Comparison of ENCODE assay signal across 28 cellular contexts in genomic region chr1:110719908-110720307, GRCh38. TPM values are rescaled to one million over a fixed set of nuclear protein-coding genes. Genes with fewer than 3 reads are reported as not detected.
"Had no signal": no experiment of that assay in that cellular context is flagged by ENCODE, and none has a peak within 500 bp of the region (broad histone marks: within the 10 kb centered on the region; RNA-seq: fewer than 3 reads in every experiment).

No MANE protein-coding gene starts in this region.

- H3K36me3 ChIP-seq: neutrophil, ovary, stomach, thoracic aorta, thyroid gland, transverse colon, vagina had no signal

- ATAC-seq: naive thymus-derived CD8-positive, alpha-beta T cell; natural killer cell treated with Interleukin-12 subunit alpha and Interleukin-12 subunit beta and Interleukin-15 and Interleukin-18, amount 100 ng/mL, for 72 hours; right cardiac atrium; sciatic nerve; stimulated activated effector memory CD8-positive, alpha-beta T cell treated with anti-CD3 and anti-CD28 coated beads, Interleukin-12 subunit alpha, Interleukin-12 subunit beta, amount 100 ng/mL, for 72 hours; stimulated activated naive B cell treated with anti-CD40 and anti-IgM and Interleukin-4, amounts not matched to agents 10 μg/mL and 1 μg/mL and 100 μg/mL, for 72 hours had no signal

- H3K27me3 ChIP-seq: ovary, thyroid gland, transverse colon, vagina had no signal

- H3K79me2 ChIP-seq: parathyroid adenoma had no signal

- H3K9me3 ChIP-seq: neutrophil, ovary, stomach, thoracic aorta, thyroid gland, transverse colon, vagina had no signal

- H3K4me1 ChIP-seq: parathyroid adenoma, stomach, thyroid gland, transverse colon, vagina had no signal

- H3K9ac ChIP-seq: parathyroid adenoma had no signal

- FAIRE-seq: urothelium cell line had no signal

- H3K4me3 ChIP-seq: ovary, skin epidermis, stomach, thoracic aorta, thyroid gland, transverse colon, vagina had no signal

- H2AFZ ChIP-seq: parathyroid adenoma had no signal

- H3K27ac ChIP-seq: neutrophil, ovary, parathyroid adenoma, skin epidermis, stomach, thoracic aorta, thyroid gland, transverse colon, vagina had no signal

- DNase-seq: naive B cell; naive thymus-derived CD8-positive, alpha-beta T cell; nephron progenitor cell; nucleus accumbens; ovary; posterior cingulate gyrus; right cardiac atrium; stimulated activated CD4-positive, alpha-beta T cell treated with anti-CD3 and anti-CD28 coated beads, Interleukin-15, amount 100 ng/mL, for 24 hours; stimulated activated CD4-positive, alpha-beta T cell treated with anti-CD3 and anti-CD28 coated beads, Interleukin-2, amount 100 ng/mL, for 24 hours; stimulated activated CD4-positive, alpha-beta T cell treated with anti-CD3 and anti-CD28 coated beads, Interleukin-2, amount 100 ng/mL, for 48 hours; stimulated activated CD4-positive, alpha-beta T cell treated with anti-CD3 and anti-CD28 coated beads, Interleukin-4, amount 100 ng/mL, for 24 hours; stimulated activated naive B cell treated with anti-CD40 and anti-IgM and Interleukin-4, amounts not matched to agents 10 μg/mL and 1 μg/mL and 100 μg/mL, for 72 hours; stimulated activated naive CD4-positive, alpha-beta T cell treated with Interleukin-2 at 50 U/mL for 16 hours; stomach; thyroid gland; transverse colon had no signal

RNA-seq across cellular contexts. Expression of gene KCNA3, which starts 45.2 kb away (rescaled TPM):
- total RNA-seq: myocyte, pulmonary artery endothelial cell, renal cortical epithelial cell had no signal
- polyA plus RNA-seq: stomach had no signal
